ENCODE assay signal across 9 cellular contexts in the genomic region with DNA sequence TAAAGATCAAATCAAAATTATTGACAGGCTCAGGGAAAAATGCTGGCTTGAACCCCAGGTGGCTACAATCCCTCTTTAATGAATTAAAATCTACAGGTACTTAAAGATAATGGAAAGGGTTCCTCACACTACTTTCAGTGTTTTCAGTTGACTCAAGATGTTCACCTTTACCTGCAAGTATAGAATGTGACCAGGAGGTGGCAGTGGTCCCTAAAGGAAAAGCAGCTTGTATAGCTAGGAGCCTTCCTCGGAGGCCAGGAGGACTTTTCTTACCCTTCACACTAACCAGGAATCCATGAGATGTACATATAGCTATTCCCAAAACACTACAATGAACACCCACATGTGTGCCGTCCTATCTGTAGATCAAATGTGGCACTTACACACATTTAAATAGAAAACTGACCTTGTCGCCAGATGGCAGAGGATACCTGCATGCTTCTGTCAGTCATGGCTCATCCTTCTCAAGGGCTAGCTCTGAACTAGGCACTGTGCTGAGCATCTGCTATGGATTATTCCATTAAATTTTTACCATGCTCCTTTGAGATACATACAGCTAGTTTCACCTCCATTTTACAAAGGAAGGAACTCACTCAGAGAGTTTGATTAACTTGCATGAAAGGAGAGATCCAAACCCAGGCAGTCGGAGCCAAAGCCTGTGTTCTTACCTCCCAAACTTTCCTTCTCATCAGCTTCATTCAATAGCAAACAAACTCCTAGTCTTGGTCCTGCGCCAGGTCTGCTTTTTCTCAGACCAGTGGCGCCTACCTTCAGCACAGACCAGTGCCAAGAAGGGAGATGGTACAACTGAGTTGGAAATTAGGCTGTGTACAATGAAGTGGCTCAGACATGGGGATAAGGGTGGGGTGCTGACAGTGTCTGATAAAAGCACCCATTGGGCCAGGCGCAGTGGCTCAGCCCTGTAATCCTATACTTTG. TPM values are rescaled to one million over a fixed set of nuclear protein-coding genes. Genes with fewer than 3 reads are reported as not detected.
DNase-seq lines count a peak whose midpoint lies in the region; ATAC-seq and FAIRE-seq lines count a peak whose summit lies in the region.
"Had no signal": no experiment of that assay in that cellular context is flagged by ENCODE, and none has a peak within 500 bp of the region (broad histone marks: within the 10 kb centered on the region; RNA-seq: fewer than 3 reads in every experiment).

No MANE protein-coding gene starts in this region.

- DNase-seq in AG08395 (ENCODE audit: low spot score), result peak; percentile 67
- peak; percentile 44 for DNase-seq in GM18507 (ENCODE audit: extremely low spot score, insufficient read length, low read depth)
- peak; percentile 46 for DNase-seq in NCI-H226
- peak; percentile 1 for DNase-seq in activated CD4-positive, CD25-positive, alpha-beta regulatory T cell treated with anti-CD3 and anti-CD28 coated beads, Interleukin-2, amount 50 U/mL, for 16 hours (ENCODE audit: low read depth, low spot score)
- peak; percentile 65 for DNase-seq in ecto neural progenitor cell (ENCODE audit: low spot score)
- peak; percentile 74 to 75 for DNase-seq in lung microvascular endothelial cell (ENCODE audit: low read depth in 2 of 2)
- peak; percentile 4 for DNase-seq in stimulated activated CD8-positive, alpha-beta memory T cell treated with anti-CD3 and anti-CD28 coated beads, Interleukin-4, amount 100 ng/mL, for 24 hours (ENCODE audit: low read depth)

- peak; percentile 85 for FAIRE-seq in GM18507 (lab: Jason Lieb, UNC)

- ATAC-seq in HG03066 (IDR thresholded peaks at IDR 0.05; ENCODE audit: low read depth, unreplicated experiment), result peak; percentile 78

RNA-seq across cellular contexts. Expression of gene C9orf152, which starts 24.5 kb away (rescaled TPM):
- total RNA-seq in lung microvascular endothelial cell, result not detected in 2 replicates
- total RNA-seq: subcutaneous adipose tissue had no signal

Comparison
In these comparisons a context has a peak if more than half of its experiments do, and no peak if none do; other contexts are left out.
1. Peak in every context shown above with its lines: DNase-seq and ATAC-seq.
2. DNase-seq: peak in every context shown above with its lines; median percentile 74 in lung microvascular endothelial cell; 67 in AG08395; 65 in ecto neural progenitor cell; 46 in NCI-H226; 44 in GM18507; 4 in stimulated activated CD8-positive, alpha-beta memory T cell treated with anti-CD3 and anti-CD28 coated beads, Interleukin-4, amount 100 ng/mL, for 24 hours; 1 in activated CD4-positive, CD25-positive, alpha-beta regulatory T cell treated with anti-CD3 and anti-CD28 coated beads, Interleukin-2, amount 50 U/mL, for 16 hours.